19 cellular contexts compared by ENCODE assay signal in the genomic region with DNA sequence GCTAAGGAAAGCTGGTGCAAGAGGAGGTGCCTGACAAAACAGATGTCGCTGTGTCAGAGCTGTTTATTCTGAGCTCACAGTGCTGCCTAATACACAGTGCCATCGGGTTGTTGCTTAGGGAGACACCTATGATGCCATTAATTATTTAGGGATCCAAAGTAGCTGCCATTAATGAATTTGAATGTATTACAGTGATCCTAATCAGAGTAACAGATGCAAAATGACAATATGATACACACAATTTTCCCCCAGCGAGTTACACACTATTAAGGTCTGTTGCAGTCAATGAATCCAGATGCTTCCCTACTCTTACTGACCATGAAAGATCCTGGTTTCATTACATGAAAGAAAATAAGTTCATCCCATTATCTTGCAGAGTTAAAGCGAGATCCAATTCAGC.
DNase-seq lines count a peak whose midpoint lies in the region; ATAC-seq and TF ChIP-seq lines count a peak whose summit lies in the region.
"Had no signal": no experiment of that assay in that cellular context is flagged by ENCODE, and none has a peak within 500 bp of the region (broad histone marks: within the 10 kb centered on the region; RNA-seq: fewer than 3 reads in every experiment).

No MANE protein-coding gene starts in this region.

- no peak for TF ChIP-seq POLR2A in sigmoid colon (IDR thresholded peaks at IDR 0.05)

- peak overlapping the region in 4 of 11 experiments; percentile 12 to 50 (median 38); a peak in 6 of 22 replicates for H3K27ac ChIP-seq in BLaER1 treated with 17β-estradiol and CSF1 and Interleukin-3, amounts not matched to agents 10 nM and 100 nM
- H3K27ac ChIP-seq in CD8-positive, alpha-beta memory T cell (ENCODE audit: low read depth, low read length) = no peak overlapping the region
- no peak overlapping the region for H3K27ac ChIP-seq in sigmoid colon

- no peaks in the 10 kb centered on the region for H3K9me3 ChIP-seq in BLaER1 treated with 17β-estradiol and CSF1 and Interleukin-3, amounts not matched to agents 10 nM and 100 nM (replicated peaks in 1 of 11)
- H3K9me3 ChIP-seq in CD8-positive, alpha-beta memory T cell (ENCODE audit: low read length) = no peaks in the 10 kb centered on the region
- H3K9me3 ChIP-seq in sigmoid colon = no peaks in the 10 kb centered on the region

- H3K4me3 Mint-ChIP-seq in CD8-positive, alpha-beta memory T cell = no peak overlapping the region
- H3K4me3 Mint-ChIP-seq: CD4-positive, CD25-positive, alpha-beta regulatory T cell; GM23338 had no signal

- ATAC-seq in SK-N-SH treated with all-trans-retinoic acid at 6 μM for 48 hours (no peak), GM21423 (IDR thresholded peaks at IDR 0.05; ENCODE audit: unreplicated experiment) (no peak)
- ATAC-seq: GM12878, GM23338, K562 had no signal

- H3K9ac ChIP-seq in BLaER1 treated with 17β-estradiol and CSF1 and Interleukin-3, amounts not matched to agents 10 nM and 100 nM = no peak overlapping the region

- no peaks in the 10 kb centered on the region for H4K20me1 ChIP-seq in BLaER1 treated with 17β-estradiol and CSF1 and Interleukin-3, amounts not matched to agents 10 nM and 100 nM

- no peak overlapping the region for H3K27ac Mint-ChIP-seq in CD8-positive, alpha-beta memory T cell
- H3K27ac Mint-ChIP-seq: CD4-positive, CD25-positive, alpha-beta regulatory T cell; GM23338 had no signal

- 87 to 88% methylated on average over 4 of the region's 4 CpGs for WGBS in sigmoid colon, 2 donors

- CTCF ChIA-PET in CD8-positive, alpha-beta memory T cell (lab: Charles Lee) = no interaction called here

- peaks cover 2 to 12% of the 10 kb centered on the region in 2 donors for H3K27me3 Mint-ChIP-seq in CD8-positive, alpha-beta memory T cell
- H3K27me3 Mint-ChIP-seq: CD4-positive, CD25-positive, alpha-beta regulatory T cell had no signal

- H3K27me3 ChIP-seq in BLaER1 treated with 17β-estradiol and CSF1 and Interleukin-3, amounts not matched to agents 10 nM and 100 nM = no peaks in the 10 kb centered on the region
- H3K27me3 ChIP-seq in CD8-positive, alpha-beta memory T cell (ENCODE audit: insufficient read depth, low read length, poor library complexity, severe bottlenecking) = no peaks in the 10 kb centered on the region
- no peaks in the 10 kb centered on the region for H3K27me3 ChIP-seq in sigmoid colon

- no peak for TF ChIP-seq EP300 in sigmoid colon (IDR thresholded peaks at IDR 0.05)

- no peaks in the 10 kb centered on the region for H3K4me1 Mint-ChIP-seq in CD8-positive, alpha-beta memory T cell
- H3K4me1 Mint-ChIP-seq: CD4-positive, CD25-positive, alpha-beta regulatory T cell had no signal

- H3K36me3 Mint-ChIP-seq in CD8-positive, alpha-beta memory T cell = no peaks in the 10 kb centered on the region
- H3K36me3 Mint-ChIP-seq: CD4-positive, CD25-positive, alpha-beta regulatory T cell had no signal

- peaks cover 14 to 56% (median 18%) of the 10 kb centered on the region in 10 experiments for H3K4me1 ChIP-seq in BLaER1 treated with 17β-estradiol and CSF1 and Interleukin-3, amounts not matched to agents 10 nM and 100 nM
- H3K4me1 ChIP-seq in CD8-positive, alpha-beta memory T cell (ENCODE audit: insufficient read depth, low read length) = no peaks in the 10 kb centered on the region
- H3K4me1 ChIP-seq in sigmoid colon = peaks cover 0 to 5% (median 0%) of the 10 kb centered on the region in 4 donors

- intact Hi-C loops in sigmoid colon (cut with DNase I) = no loop called here

- peaks cover 0 to under 1% (median 0%) of the 10 kb centered on the region in 5 donors for H3K9me3 Mint-ChIP-seq in CD8-positive, alpha-beta memory T cell
- H3K9me3 Mint-ChIP-seq: GM23338 had no signal

- no peak for TF ChIP-seq CTCF in sigmoid colon (IDR thresholded peaks at IDR 0.05)

- POLR2A ChIA-PET in CD8-positive, alpha-beta memory T cell (lab: Charles Lee) = no interaction called here

- peak overlapping the region; percentile 29 to 74 (median 56); a peak in 20 of 22 replicates for H3K4me2 ChIP-seq in BLaER1 treated with 17β-estradiol and CSF1 and Interleukin-3, amounts not matched to agents 10 nM and 100 nM
- H3K4me2 ChIP-seq: GM23338 had no signal

- peak; percentile 75 for DNase-seq in NCI-H1694 (lab: John Stamatoyannopoulos, UW)
- peak; percentile 98 for DNase-seq in NCI-H82 (lab: John Stamatoyannopoulos, UW)
- no peak for DNase-seq in CD8-positive, alpha-beta memory T cell
- DNase-seq in HK-2 (ENCODE audit: unreplicated experiment) = no peak
- no peak for DNase-seq in sigmoid colon
- DNase-seq: AML-193; C1 segment of cervical spinal cord; CD4-positive, CD25-positive, alpha-beta regulatory T cell; DMS53; DND-41; EL; HCEC 1CT; IMR-90 had no signal

- H3K4me3 ChIP-seq in BLaER1 treated with 17β-estradiol and CSF1 and Interleukin-3, amounts not matched to agents 10 nM and 100 nM = no peak overlapping the region
- no peak overlapping the region for H3K4me3 ChIP-seq in CD8-positive, alpha-beta memory T cell (ENCODE audit: low read length)
- H3K4me3 ChIP-seq in sigmoid colon = no peak overlapping the region
- H3K4me3 ChIP-seq: GM12878, GM23338, K562 had no signal

- no peaks in the 10 kb centered on the region for H3K36me3 ChIP-seq in BLaER1 treated with 17β-estradiol and CSF1 and Interleukin-3, amounts not matched to agents 10 nM and 100 nM
- H3K36me3 ChIP-seq in CD8-positive, alpha-beta memory T cell (ENCODE audit: insufficient read depth, low read length) = no peaks in the 10 kb centered on the region
- no peaks in the 10 kb centered on the region for H3K36me3 ChIP-seq in sigmoid colon

TF ChIP-seq in SK-N-SH treated with all-trans-retinoic acid at 6 μM for 48 hours, 23 proteins besides CTCF, POLR2A, EP300 and RAD21:
- TF ChIP-seq GLIS3 (CRISPR knock-in tag; IDR thresholded peaks at IDR 0.05) = no peak
- no peak for TF ChIP-seq OSR1 (CRISPR knock-in tag; IDR thresholded peaks at IDR 0.05)
- no peak for TF ChIP-seq ZFP3 (CRISPR knock-in tag; IDR thresholded peaks at IDR 0.05)
- peak; percentile 75 for TF ChIP-seq TCF4 (CRISPR knock-in tag; IDR thresholded peaks at IDR 0.05; ENCODE audit: borderline replicate concordance)
- no peak for TF ChIP-seq POU6F1 (CRISPR knock-in tag; IDR thresholded peaks at IDR 0.05; ENCODE audit: borderline replicate concordance, low read depth)
- no peak for TF ChIP-seq BACH2 (CRISPR knock-in tag; IDR thresholded peaks at IDR 0.05; ENCODE audit: borderline replicate concordance)
- TF ChIP-seq PPARA (CRISPR knock-in tag; IDR thresholded peaks at IDR 0.05; ENCODE audit: borderline replicate concordance) = no peak

Comparison
In these comparisons a context has a peak if more than half of its experiments do, and no peak if none do; other contexts are left out.
1. DNase-seq: peak in NCI-H1694 (single experiment) and NCI-H82 (single experiment); none in CD8-positive, alpha-beta memory T cell (0 of 5), HK-2 (single experiment) and sigmoid colon (single experiment).